Comparison of ENCODE assay signal across 1 cellular context in the genomic region with DNA sequence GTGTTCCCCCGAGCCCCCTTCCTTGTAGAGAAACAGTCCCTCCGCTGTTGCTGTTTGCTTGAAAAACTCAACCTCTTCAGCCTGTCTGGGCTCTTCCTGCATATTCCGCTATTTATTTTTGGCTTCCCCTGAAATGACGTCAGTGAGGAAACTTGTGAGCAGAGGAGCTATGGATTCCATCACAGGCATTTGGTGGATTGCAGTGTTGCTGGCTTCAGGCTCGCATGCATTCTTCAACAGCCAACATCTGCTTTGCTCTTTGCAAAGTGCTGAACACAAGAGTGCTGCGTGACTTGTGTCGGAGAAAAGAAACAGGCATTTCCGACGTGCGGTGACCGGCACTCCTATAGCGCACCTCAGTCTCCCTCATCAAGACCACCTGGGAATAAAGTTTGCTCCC.
TF ChIP-seq lines count a peak whose summit lies in the region.

No MANE protein-coding gene starts in this region.

TF ChIP-seq in HepG2, 621 proteins besides CTCF, POLR2A, EP300 and RAD21:
- TF ChIP-seq ISX (CRISPR knock-in tag; conservative IDR thresholded peaks at IDR 0.05), result no peak
